In the genomic region with DNA sequence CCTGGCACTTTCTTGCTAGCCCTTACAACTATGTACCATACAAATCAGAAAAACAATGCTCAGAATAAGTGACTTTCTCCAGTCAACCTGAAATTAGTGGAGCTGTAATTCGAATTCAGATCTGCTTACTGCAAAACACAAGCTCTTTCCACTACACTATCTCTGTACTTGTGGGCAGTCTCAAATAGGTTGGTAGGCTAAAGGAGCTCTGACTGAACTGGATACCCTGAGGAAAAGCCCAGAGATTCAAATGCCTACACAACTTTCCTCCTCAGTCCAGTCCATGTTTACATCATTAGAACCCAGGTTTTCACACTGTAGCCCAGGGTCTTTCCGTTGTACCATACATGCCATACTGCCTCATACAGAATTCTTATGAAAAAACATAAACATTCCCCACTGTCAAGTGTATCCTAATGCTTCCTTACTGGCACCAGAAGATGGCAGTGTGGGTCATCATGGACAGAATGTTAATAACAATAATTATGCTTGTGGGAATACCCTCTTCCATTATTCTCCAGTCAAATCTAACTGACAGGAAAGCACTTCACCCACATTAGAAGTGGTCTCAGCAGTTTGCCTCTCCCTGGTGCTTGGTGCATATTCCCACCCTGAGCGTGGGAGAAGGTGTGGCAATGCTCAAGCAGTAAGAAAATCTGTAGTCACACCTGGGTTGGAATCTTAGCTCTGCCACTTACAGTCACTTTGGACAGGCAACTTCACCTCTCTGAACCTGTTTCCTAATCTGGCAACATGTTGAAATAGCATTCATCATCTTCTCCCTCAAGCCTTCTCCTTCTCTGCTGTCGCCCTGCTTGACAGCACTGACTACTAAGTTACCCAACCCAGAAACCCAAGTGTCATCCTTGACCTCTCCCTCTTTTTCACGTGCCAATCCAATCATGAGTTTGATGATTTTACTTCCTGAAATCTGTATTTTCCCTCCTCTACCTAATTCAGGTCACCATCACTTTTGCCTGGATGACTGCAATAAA, we compare ENCODE assay signal across 9 cellular contexts. TPM values are rescaled to one million over a fixed set of nuclear protein-coding genes. Genes with fewer than 3 reads are reported as not detected.
DNase-seq lines count a peak whose midpoint lies in the region; ATAC-seq, FAIRE-seq and TF ChIP-seq lines count a peak whose summit lies in the region.
"Had no signal": no experiment of that assay in that cellular context is flagged by ENCODE, and none has a peak within 500 bp of the region (broad histone marks: within the 10 kb centered on the region; RNA-seq: fewer than 3 reads in every experiment).

No MANE protein-coding gene starts in this region.

- 37 to 38% methylated on average over 5 of the region's 5 CpGs for WGBS in tibial nerve, 2 donors

- peaks cover 0 to 5% of the 10 kb centered on the region in 2 donors for H3K27me3 ChIP-seq in tibial nerve

- H3K36me3 ChIP-seq in kidney (ENCODE audit: control insufficient read depth in 1 of 2, insufficient read depth in 2 of 2, low read length in 2 of 2) (no peaks in the 10 kb centered on the region), tibial nerve (no peaks in the 10 kb centered on the region)

- FAIRE-seq in HTR-8/SVneo (lab: Jason Lieb, UNC) (peak; percentile 36), kidney (lab: Jason Lieb, UNC) (no peak)

- TF ChIP-seq POLR2A in tibial nerve (IDR thresholded peaks at IDR 0.05), result no peak

- no peaks in the 10 kb centered on the region for H3K4me1 ChIP-seq in kidney (ENCODE audit: control insufficient read depth in 1 of 2, insufficient read depth in 1 of 2, low read depth in 1 of 2, low read length in 2 of 2)
- H3K4me1 ChIP-seq in tibial nerve, result no peaks in the 10 kb centered on the region

- no peak overlapping the region for H3K9ac ChIP-seq in kidney (ENCODE audit: low read length in 2 of 2)

- intact Hi-C loops in kidney (cut with DNase I), result no loop called here

- H3K4me3 ChIP-seq in kidney (ENCODE audit: low read length in 2 of 2) (no peak overlapping the region), tibial nerve (no peak overlapping the region)
- H3K4me3 ChIP-seq: skin epidermis had no signal

- H3K27ac ChIP-seq in kidney (ENCODE audit: low read depth in 2 of 2, low read length in 2 of 2) (no peak overlapping the region), tibial nerve (no peak overlapping the region)

- TF ChIP-seq EP300 in tibial nerve (IDR thresholded peaks at IDR 0.05), result no peak

- DNase-seq in DMS53 (lab: John Stamatoyannopoulos, UW) (peak; percentile 89), HTR-8/SVneo (ENCODE audit: insufficient read length, low spot score) (peak; percentile 63), NOMO-1 treated with DMSO at 0.1 percent for 48 hours (lab: John Stamatoyannopoulos, UW; ENCODE audit: unreplicated experiment) (peak; percentile 37), brain pericyte (ENCODE audit: low read depth, low spot score) (peak; percentile 33), kidney (no peak), tibial nerve (ENCODE audit: low spot score in 2 of 2) (peak in 1 of 2 donors; percentile 38)

- ATAC-seq in GM18511 (IDR thresholded peaks at IDR 0.05; ENCODE audit: unreplicated experiment), result no peak
- no peak for ATAC-seq in GM21423 (IDR thresholded peaks at IDR 0.05; ENCODE audit: unreplicated experiment)

- TF ChIP-seq CTCF in kidney (IDR thresholded peaks at IDR 0.05; ENCODE audit: borderline replicate concordance, extremely low read depth, insufficient read depth) (peak; percentile 62), tibial nerve (IDR thresholded peaks at IDR 0.05) (peak; percentile 52 to 69 (median 57))

- no peaks in the 10 kb centered on the region for H3K9me3 ChIP-seq in kidney (ENCODE audit: control insufficient read depth in 1 of 2, low read length in 2 of 2)
- H3K9me3 ChIP-seq in tibial nerve, result no peaks in the 10 kb centered on the region

RNA-seq across cellular contexts. Expression of a gene that starts 14.4 kb away (rescaled TPM):
- total RNA-seq in kidney, result 18.9 TPM
- 10.5 TPM for polyA plus RNA-seq in kidney (ENCODE audit: insufficient read depth, low read depth, low replicate concordance)
- total RNA-seq in tibial nerve, result 10 to 100 TPM; 29.1 to 39.6 (median 35.0) TPM
